ENCODE assay signal across 2 cellular contexts in the genomic region with DNA sequence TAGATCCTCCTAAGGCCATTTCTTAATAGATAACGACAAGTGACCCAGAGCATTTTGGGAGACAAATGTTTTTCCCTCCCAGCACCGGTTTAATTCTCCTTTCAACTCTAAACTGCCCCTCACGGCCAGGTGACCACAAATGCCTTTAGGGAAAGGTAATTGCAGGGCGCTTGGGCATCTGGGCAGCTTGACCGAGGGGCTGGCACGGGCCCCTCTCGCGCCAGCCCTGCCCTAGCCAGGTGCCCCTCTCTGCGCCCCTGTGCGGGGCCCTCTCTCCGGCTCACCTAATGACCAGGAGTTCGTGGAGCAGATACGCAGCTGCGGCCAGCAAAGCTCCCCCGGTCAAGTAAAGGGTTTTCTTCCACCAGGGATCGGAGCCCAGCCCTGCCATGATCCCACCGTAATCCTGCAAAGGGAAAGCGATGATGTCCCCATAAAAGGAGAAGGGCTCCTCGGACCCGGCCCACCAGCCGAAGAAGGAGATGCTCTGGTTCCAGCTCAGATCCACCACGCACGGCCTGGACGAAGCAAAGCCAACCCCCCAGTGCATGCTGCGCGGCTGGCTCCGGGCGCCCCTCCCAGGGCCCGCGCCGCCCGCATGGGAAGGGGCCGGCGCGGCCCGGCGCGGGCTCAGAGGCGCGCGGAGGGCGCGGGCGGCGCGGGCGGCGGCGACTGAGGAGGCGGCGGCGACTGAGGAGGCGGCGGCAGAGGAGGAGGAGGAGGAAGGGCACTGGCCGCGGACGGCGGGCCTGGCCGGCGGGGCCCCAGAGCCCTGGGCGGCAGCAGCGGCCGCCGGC.
TF ChIP-seq lines count a peak whose summit lies in the region.

No MANE protein-coding gene starts in this region.

TF ChIP-seq in K562, 482 proteins besides CTCF, POLR2A, EP300 and RAD21:
- TF ChIP-seq NELFE (IDR thresholded peaks at IDR 0.05; ENCODE audit: insufficient read depth, insufficient read length), result no peak
- no peak for TF ChIP-seq SMARCE1 (IDR thresholded peaks at IDR 0.05)
- no peak for TF ChIP-seq ZBTB17 (CRISPR knock-in tag; IDR thresholded peaks at IDR 0.05)
- no peak for TF ChIP-seq RFX5 (IDR thresholded peaks at IDR 0.05; ENCODE audit: low read depth, low read length)
- no peak for TF ChIP-seq ARID3B (CRISPR knock-in tag; IDR thresholded peaks at IDR 0.05; ENCODE audit: borderline replicate concordance)
- no peak for TF ChIP-seq ATF7 (IDR thresholded peaks at IDR 0.05)
- TF ChIP-seq ZNF830 (CRISPR knock-in tag; IDR thresholded peaks at IDR 0.05), result no peak
- no peak for TF ChIP-seq ETV1 (tag; conservative IDR thresholded peaks at IDR 0.05; ENCODE audit: low read depth)
- no peak for TF ChIP-seq KDM1A (IDR thresholded peaks at IDR 0.05)
- no peak for TF ChIP-seq RBFOX2 (IDR thresholded peaks at IDR 0.05; ENCODE audit: low read depth, low read length)
- no peak for TF ChIP-seq HDAC6 (IDR thresholded peaks at IDR 0.05; ENCODE audit: low read depth, low read length)
- TF ChIP-seq GTF2E2 (tag; IDR thresholded peaks at IDR 0.05), result no peak
- TF ChIP-seq, protein P1, sequence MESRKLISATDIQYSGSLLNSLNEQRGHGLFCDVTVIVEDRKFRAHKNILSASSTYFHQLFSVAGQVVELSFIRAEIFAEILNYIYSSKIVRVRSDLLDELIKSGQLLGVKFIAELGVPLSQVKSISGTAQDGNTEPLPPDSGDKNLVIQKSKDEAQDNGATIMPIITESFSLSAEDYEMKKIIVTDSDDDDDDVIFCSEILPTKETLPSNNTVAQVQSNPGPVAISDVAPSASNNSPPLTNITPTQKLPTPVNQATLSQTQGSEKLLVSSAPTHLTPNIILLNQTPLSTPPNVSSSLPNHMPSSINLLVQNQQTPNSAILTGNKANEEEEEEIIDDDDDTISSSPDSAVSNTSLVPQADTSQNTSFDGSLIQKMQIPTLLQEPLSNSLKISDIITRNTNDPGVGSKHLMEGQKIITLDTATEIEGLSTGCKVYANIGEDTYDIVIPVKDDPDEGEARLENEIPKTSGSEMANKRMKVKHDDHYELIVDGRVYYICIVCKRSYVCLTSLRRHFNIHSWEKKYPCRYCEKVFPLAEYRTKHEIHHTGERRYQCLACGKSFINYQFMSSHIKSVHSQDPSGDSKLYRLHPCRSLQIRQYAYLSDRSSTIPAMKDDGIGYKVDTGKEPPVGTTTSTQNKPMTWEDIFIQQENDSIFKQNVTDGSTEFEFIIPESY (CRISPR knock-in tag; IDR thresholded peaks at IDR 0.05), result no peak
- TF ChIP-seq ZBTB8A (IDR thresholded peaks at IDR 0.05; ENCODE audit: partially characterized antibody), result no peak
- TF ChIP-seq LCOR (CRISPR knock-in tag; IDR thresholded peaks at IDR 0.05), result no peak
- TF ChIP-seq ZNF785 (CRISPR knock-in tag; IDR thresholded peaks at IDR 0.05), result no peak
- TF ChIP-seq EZH2 (IDR thresholded peaks at IDR 0.05; ENCODE audit: borderline replicate concordance, low read depth, low read length), result no peak
- TF ChIP-seq, protein P2, sequence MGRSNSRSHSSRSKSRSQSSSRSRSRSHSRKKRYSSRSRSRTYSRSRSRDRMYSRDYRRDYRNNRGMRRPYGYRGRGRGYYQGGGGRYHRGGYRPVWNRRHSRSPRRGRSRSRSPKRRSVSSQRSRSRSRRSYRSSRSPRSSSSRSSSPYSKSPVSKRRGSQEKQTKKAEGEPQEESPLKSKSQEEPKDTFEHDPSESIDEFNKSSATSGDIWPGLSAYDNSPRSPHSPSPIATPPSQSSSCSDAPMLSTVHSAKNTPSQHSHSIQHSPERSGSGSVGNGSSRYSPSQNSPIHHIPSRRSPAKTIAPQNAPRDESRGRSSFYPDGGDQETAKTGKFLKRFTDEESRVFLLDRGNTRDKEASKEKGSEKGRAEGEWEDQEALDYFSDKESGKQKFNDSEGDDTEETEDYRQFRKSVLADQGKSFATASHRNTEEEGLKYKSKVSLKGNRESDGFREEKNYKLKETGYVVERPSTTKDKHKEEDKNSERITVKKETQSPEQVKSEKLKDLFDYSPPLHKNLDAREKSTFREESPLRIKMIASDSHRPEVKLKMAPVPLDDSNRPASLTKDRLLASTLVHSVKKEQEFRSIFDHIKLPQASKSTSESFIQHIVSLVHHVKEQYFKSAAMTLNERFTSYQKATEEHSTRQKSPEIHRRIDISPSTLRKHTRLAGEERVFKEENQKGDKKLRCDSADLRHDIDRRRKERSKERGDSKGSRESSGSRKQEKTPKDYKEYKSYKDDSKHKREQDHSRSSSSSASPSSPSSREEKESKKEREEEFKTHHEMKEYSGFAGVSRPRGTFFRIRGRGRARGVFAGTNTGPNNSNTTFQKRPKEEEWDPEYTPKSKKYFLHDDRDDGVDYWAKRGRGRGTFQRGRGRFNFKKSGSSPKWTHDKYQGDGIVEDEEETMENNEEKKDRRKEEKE (IDR thresholded peaks at IDR 0.05; ENCODE audit: borderline replicate concordance in 1 of 2, control insufficient read depth in 1 of 2, low read depth in 2 of 2, low read length in 1 of 2), result no peak
- TF ChIP-seq SIN3A (IDR thresholded peaks at IDR 0.05; ENCODE audit: borderline replicate concordance in 2 of 2, control insufficient read depth in 1 of 2, low read depth in 2 of 2, low read length in 2 of 2), result no peak
- no peak for TF ChIP-seq BCL6 (CRISPR knock-in tag; IDR thresholded peaks at IDR 0.05)

TF ChIP-seq in HepG2, 621 proteins besides CTCF, POLR2A, EP300 and RAD21:
- TF ChIP-seq AFF4 (CRISPR knock-in tag; IDR thresholded peaks at IDR 0.05) (no peak), SKI (IDR thresholded peaks at IDR 0.05; ENCODE audit: partially characterized antibody) (no peak), MYNN (CRISPR knock-in tag; IDR thresholded peaks at IDR 0.05; ENCODE audit: low read depth) (no peak), AGO2 (optimal IDR thresholded peaks at IDR 0.05; ENCODE audit: low read depth, low read length) (no peak), SYNCRIP (IDR thresholded peaks at IDR 0.05; ENCODE audit: insufficient read depth, low read depth, low read length) (no peak), ZNF34 (CRISPR knock-in tag; IDR thresholded peaks at IDR 0.05; ENCODE audit: borderline replicate concordance) (no peak), ZNF230 (CRISPR knock-in tag; IDR thresholded peaks at IDR 0.05) (no peak), TRAFD1 (CRISPR knock-in tag; IDR thresholded peaks at IDR 0.05; ENCODE audit: borderline replicate concordance) (no peak), ZNF615 (CRISPR knock-in tag; IDR thresholded peaks at IDR 0.05; ENCODE audit: borderline replicate concordance) (no peak), PAF1 (CRISPR knock-in tag; IDR thresholded peaks at IDR 0.05) (no peak), ZBTB1 (CRISPR knock-in tag; IDR thresholded peaks at IDR 0.05; ENCODE audit: borderline replicate concordance) (no peak), NPAS2 (CRISPR knock-in tag; IDR thresholded peaks at IDR 0.05; ENCODE audit: borderline replicate concordance) (no peak), ZSCAN25 (CRISPR knock-in tag; IDR thresholded peaks at IDR 0.05) (no peak), SRSF4 (IDR thresholded peaks at IDR 0.05; ENCODE audit: low read depth, low read length, poor library complexity, severe bottlenecking) (no peak), SP5 (CRISPR knock-in tag; IDR thresholded peaks at IDR 0.05; ENCODE audit: borderline replicate concordance, low read depth) (no peak), ZNF138 (CRISPR knock-in tag; IDR thresholded peaks at IDR 0.05; ENCODE audit: low read depth) (no peak)
